In genomic region chr2:238850096-238850495, GRCh38 we compare ENCODE assay signal across 17 cellular contexts. TPM values are rescaled to one million over a fixed set of nuclear protein-coding genes. Genes with fewer than 3 reads are reported as not detected.
A peak's percentile ranks its signal among the peaks of the same experiment; 100 is the strongest.
DNase-seq lines count a peak whose midpoint lies in the region; ATAC-seq, FAIRE-seq and TF ChIP-seq lines count a peak whose summit lies in the region.
"Had no signal": no experiment of that assay in that cellular context is flagged by ENCODE, and none has a peak within 500 bp of the region (broad histone marks: within the 10 kb centered on the region; RNA-seq: fewer than 3 reads in every experiment).

No MANE protein-coding gene starts in this region.

- peak overlapping the region; percentile 60; the same call in 1 of the 3 replicates for H3K4me3 Mint-ChIP-seq in GM23338
- H3K4me3 Mint-ChIP-seq: activated CD8-positive, alpha-beta T cell treated with anti-CD3 and anti-CD28 coated beads for 36 hours; CD4-positive, CD25-positive, alpha-beta regulatory T cell had no signal

- H3F3A ChIP-seq in GM23338 (replicated peaks; ENCODE audit: low read depth) = no peaks in the 10 kb centered on the region

- H3K27me3 ChIP-seq in GM23338 (ENCODE audit: insufficient read depth) (peaks cover 75% of the 10 kb centered on the region), brain microvascular endothelial cell (replicated peaks) (peaks cover 6% of the 10 kb centered on the region), keratinocyte (ENCODE audit: control insufficient read depth, extremely low read depth, insufficient read depth, low read length) (peaks cover 60% of the 10 kb centered on the region), subcutaneous abdominal adipose tissue (ENCODE audit: control insufficient read depth in 5 of 5, insufficient read depth in 4 of 5, low read length in 5 of 5) (peaks cover 0 to 19% (median 0%) of the 10 kb centered on the region in 5 donors)

- no peaks in the 10 kb centered on the region; the same call in 2 of the 3 replicates for H3K36me3 Mint-ChIP-seq in GM23338 (ENCODE audit: low read depth)
- H3K36me3 Mint-ChIP-seq: CD4-positive, CD25-positive, alpha-beta regulatory T cell had no signal

- no peak overlapping the region for H3K27ac Mint-ChIP-seq in GM23338
- H3K27ac Mint-ChIP-seq: activated CD8-positive, alpha-beta T cell treated with anti-CD3 and anti-CD28 coated beads for 36 hours; CD4-positive, CD25-positive, alpha-beta regulatory T cell had no signal

- H3K9ac ChIP-seq in keratinocyte (ENCODE audit: control insufficient read depth, extremely low read depth, insufficient read depth, low read length) (no peak overlapping the region), subcutaneous abdominal adipose tissue (ENCODE audit: low read length in 5 of 5) (peak overlapping the region; percentile 20 to 89 (median 70))
- H3K9ac ChIP-seq: parathyroid adenoma had no signal

- H3K4me3 ChIP-seq in GM23338 (peak overlapping the region; percentile 66), brain microvascular endothelial cell (ENCODE audit: low read depth, low read length) (peak overlapping the region; percentile 87), keratinocyte (ENCODE audit: control insufficient read depth in 2 of 3, extremely low read depth in 1 of 3, insufficient read depth in 2 of 3, low read depth in 1 of 3, low read length in 3 of 3) (peak overlapping the region in 1 of 3 experiments; percentile 64), subcutaneous abdominal adipose tissue (ENCODE audit: low read depth in 1 of 5, low read length in 5 of 5) (peak overlapping the region; percentile 84 to 99 (median 95))

- no peaks in the 10 kb centered on the region for H3K9me3 Mint-ChIP-seq in GM23338
- H3K9me3 Mint-ChIP-seq: activated CD8-positive, alpha-beta T cell treated with anti-CD3 and anti-CD28 coated beads for 36 hours; CD4-positive, CD25-positive, alpha-beta regulatory T cell had no signal

- peaks cover 4% of the 10 kb centered on the region; the same call in 1 of the 2 replicates for H3K79me2 ChIP-seq in GM23338 (replicated peaks; ENCODE audit: insufficient read depth)
- H3K79me2 ChIP-seq in keratinocyte (ENCODE audit: control insufficient read depth, insufficient read depth, low read length) = peaks cover 6% of the 10 kb centered on the region
- H3K79me2 ChIP-seq: parathyroid adenoma had no signal

- H4K20me1 ChIP-seq in GM23338 (replicated peaks; ENCODE audit: insufficient read depth) (peaks cover 27% of the 10 kb centered on the region), keratinocyte (ENCODE audit: control insufficient read depth, extremely low read depth, insufficient read depth, low read length) (no peaks in the 10 kb centered on the region)

- H3K27ac ChIP-seq in GM23338 (ENCODE audit: low read depth) (no peak overlapping the region), brain microvascular endothelial cell (no peak overlapping the region), keratinocyte (ENCODE audit: control insufficient read depth, insufficient read depth, low read length) (no peak overlapping the region), subcutaneous abdominal adipose tissue (ENCODE audit: low read depth, low read length) (peak overlapping the region; percentile 78)
- H3K27ac ChIP-seq: parathyroid adenoma had no signal

- no peaks in the 10 kb centered on the region for H3K9me2 ChIP-seq in GM23338 (ENCODE audit: insufficient read depth)

- H3K4me1 Mint-ChIP-seq in GM23338 = peaks cover 18% of the 10 kb centered on the region
- H3K4me1 Mint-ChIP-seq: CD4-positive, CD25-positive, alpha-beta regulatory T cell had no signal

- TF ChIP-seq CTCF in GM23338 (conservative IDR thresholded peaks at IDR 0.05; ENCODE audit: low read depth in 2 of 2) (no peak), brain microvascular endothelial cell (IDR thresholded peaks at IDR 0.05; ENCODE audit: low read depth, low read length, missing control alignments) (no peak), keratinocyte (optimal IDR thresholded peaks at IDR 0.05 in 1 of 3, IDR thresholded peaks at IDR 0.05 in 1 of 3, conservative IDR thresholded peaks at IDR 0.05 in 1 of 3; ENCODE audit: extremely low read depth in 1 of 3, insufficient read depth in 2 of 3, low read length in 3 of 3) (no peak)

- dilution Hi-C loops in keratinocyte (cut with MboI; ENCODE audit: extremely low pct_ligation_motif_present, low sequenced_read_pairs) = no loop called here

- H3K4me1 ChIP-seq in GM23338 (ENCODE audit: insufficient read depth) (peaks cover 17% of the 10 kb centered on the region), keratinocyte (ENCODE audit: control insufficient read depth, extremely low read depth, insufficient read depth, low read length) (no peaks in the 10 kb centered on the region), subcutaneous abdominal adipose tissue (ENCODE audit: control insufficient read depth in 5 of 5, insufficient read depth in 5 of 5, low read length in 5 of 5) (peaks cover 1 to 83% (median 59%) of the 10 kb centered on the region in 5 donors)
- H3K4me1 ChIP-seq: parathyroid adenoma had no signal

- ATAC-seq in GM23338 (no peak), left colon (no peak)
- ATAC-seq: activated CD8-positive, alpha-beta T cell treated with anti-CD3 and anti-CD28 coated beads for 36 hours had no signal

- H3K9me1 ChIP-seq in keratinocyte (ENCODE audit: control insufficient read depth, extremely low read depth, insufficient read depth, low read length) = no peaks in the 10 kb centered on the region

- H3K4me2 ChIP-seq in GM23338 (peak overlapping the region; percentile 89), keratinocyte (ENCODE audit: control insufficient read depth, extremely low read depth, insufficient read depth, low read depth, low read length) (peak overlapping the region; percentile 62)

- in situ Hi-C loops in brain microvascular endothelial cell (cut with HindIII; ENCODE audit: low pct_ligation_motif_present, low sequenced_read_pairs) = no loop called here

- H3K27me3 Mint-ChIP-seq in GM23338 (ENCODE audit: insufficient read depth, low read depth, poor library complexity) = peaks cover 56% of the 10 kb centered on the region

- intact Hi-C loops in left colon (cut with DNase I, micrococcal nuclease) = no loop called here

- H2AFZ ChIP-seq in GM23338 = no peak overlapping the region
- H2AFZ ChIP-seq in keratinocyte (ENCODE audit: control insufficient read depth, low read length) = no peak overlapping the region
- H2AFZ ChIP-seq: parathyroid adenoma had no signal

- H3K36me3 ChIP-seq in GM23338 (ENCODE audit: insufficient read depth) (no peaks in the 10 kb centered on the region), brain microvascular endothelial cell (replicated peaks) (no peaks in the 10 kb centered on the region), keratinocyte (ENCODE audit: control insufficient read depth in 2 of 2, extremely low read depth in 1 of 2, insufficient read depth in 2 of 2, low read length in 2 of 2) (no peaks in the 10 kb centered on the region), subcutaneous abdominal adipose tissue (ENCODE audit: control insufficient read depth in 5 of 5, insufficient read depth in 5 of 5, low read length in 5 of 5) (peaks cover 0 to 2% (median 0%) of the 10 kb centered on the region in 5 donors)

- DNase-seq in GM23338 (ENCODE audit: low spot score) = no peak
- no peak for DNase-seq in brain microvascular endothelial cell
- no peak for DNase-seq in keratinocyte (ENCODE audit: low read depth, low spot score)
- DNase-seq in activated CD8-positive, alpha-beta memory T cell treated with anti-CD3 and anti-CD28 coated beads, Interleukin-2, amount 50 U/mL, for 4 hours = no peak
- DNase-seq in germinal center (ENCODE audit: low spot score) = no peak
- DNase-seq in left colon = no peak
- DNase-seq in HCEC 1CT = no peak
- DNase-seq: activated CD8-positive, alpha-beta T cell treated with anti-CD3 and anti-CD28 coated beads for 36 hours; activated effector memory CD4-positive, alpha-beta T cell treated with Interleukin-2 at 50 U/mL for 16 hours; CD4-positive, CD25-positive, alpha-beta regulatory T cell; NCI-H2081; SHP77 treated with DMSO at 0.1 percent for 48 hours; stimulated activated CD4-positive, alpha-beta T cell treated with anti-CD3 and anti-CD28 coated beads, Interleukin-2, amount 100 ng/mL, for 24 hours had no signal

- H3K9me3 ChIP-seq in keratinocyte (ENCODE audit: control insufficient read depth, low read depth, low read length) (no peaks in the 10 kb centered on the region), subcutaneous abdominal adipose tissue (ENCODE audit: control insufficient read depth in 5 of 5, low read length in 5 of 5) (no peaks in the 10 kb centered on the region)

- no peak for FAIRE-seq in keratinocyte (lab: Jason Lieb, UNC)
- FAIRE-seq: bronchial epithelial cell, endothelial cell of umbilical vein had no signal

TF ChIP-seq in GM23338, 12 proteins besides CTCF, POLR2A, EP300 and RAD21 (continues in another document):
- TF ChIP-seq EZH2phosphoT487 (IDR thresholded peaks at IDR 0.05; ENCODE audit: unreplicated experiment) = no peak
- TF ChIP-seq ETS1 (IDR thresholded peaks at IDR 0.05) = no peak
- no peak for TF ChIP-seq STAT1 (IDR thresholded peaks at IDR 0.05; ENCODE audit: unreplicated experiment)
- no peak for TF ChIP-seq NANOG (IDR thresholded peaks at IDR 0.05; ENCODE audit: borderline replicate concordance)
- no peak for TF ChIP-seq ZNF114 (CRISPR knock-in tag; IDR thresholded peaks at IDR 0.05)
- TF ChIP-seq ZNF331 (CRISPR knock-in tag; IDR thresholded peaks at IDR 0.05; ENCODE audit: low read depth) = no peak

RNA-seq across cellular contexts. Expression of gene TWIST2, which starts 2.2 kb away (rescaled TPM):
- 12.5 and 13.6 TPM in 2 replicates for total RNA-seq in GM23338 (2014; rRNA removed; shearing (Covaris generic))
- polyA plus RNA-seq in GM23338 (2016; fragmentation: Nextera tagmentation; extraction: Ambion mirVana) (6.0 and 7.0 TPM in 2 replicates), keratinocyte (5.5 to 6.2 TPM (median 6.0 TPM) in 3 replicates)
- polyA plus RNA-seq in keratinocyte (2011; ENCODE audit: low read depth) = 0.51 TPM
- 4.9 and 8.6 TPM in 2 replicates for polyA plus RNA-seq in keratinocyte (2011; cell fraction: cytosol; rRNA removed)
- 3.0 and 3.9 TPM in 2 replicates for polyA plus RNA-seq in keratinocyte (2011; cell fraction: nucleus; rRNA removed)
- 1.1 and 5.7 TPM in 2 replicates for polyA plus RNA-seq in keratinocyte (2012; ENCODE audit: low replicate concordance)
- polyA minus RNA-seq in keratinocyte = 1.8 to 2.5 TPM (median 2.1 TPM) in 3 replicates
- polyA minus RNA-seq in keratinocyte (2011; cell fraction: cytosol; rRNA and poly(A)+ RNA removed) = 13.2 TPM
- polyA minus RNA-seq in keratinocyte (2011; cell fraction: nucleus; rRNA and poly(A)+ RNA removed) = 2.3 and 3.4 TPM in 2 replicates
- 1 to 10 TPM; 1.7 to 4.2 TPM for total RNA-seq in left colon
- total RNA-seq: activated CD8-positive, alpha-beta T cell treated with anti-CD3 and anti-CD28 coated beads for 36 hours; CD4-positive, CD25-positive, alpha-beta regulatory T cell had no signal
- polyA plus RNA-seq: CD4-positive, CD25-positive, alpha-beta regulatory T cell had no signal
